Comparison of ENCODE assay signal across 8 cellular contexts in genomic region chr9:127942152-127943010, GRCh38. TPM values are rescaled to one million over a fixed set of nuclear protein-coding genes. Genes with fewer than 3 reads are reported as not detected.
A peak's percentile ranks its signal among the peaks of the same experiment; 100 is the strongest.
DNase-seq lines count a peak whose midpoint lies in the region; ATAC-seq and TF ChIP-seq lines count a peak whose summit lies in the region.

No MANE protein-coding gene starts in this region.

- H3K27me3 Mint-ChIP-seq in activated T-cell treated with anti-CD3 and anti-CD28 coated beads, Interleukin-2, amount 50 U/mL, for 4 hours (ENCODE audit: low read depth), result no peaks in the 10 kb centered on the region
- peaks cover 4% of the 10 kb centered on the region for H3K27me3 Mint-ChIP-seq in neural crest cell (ENCODE audit: low read depth)

- peaks cover 12% of the 10 kb centered on the region for H3K36me3 Mint-ChIP-seq in activated T-cell treated with anti-CD3 and anti-CD28 coated beads, Interleukin-2, amount 50 U/mL, for 4 hours (ENCODE audit: insufficient read depth)
- H3K36me3 Mint-ChIP-seq in neural crest cell (ENCODE audit: low read depth), result peaks cover 6% of the 10 kb centered on the region

- TF ChIP-seq CTCF in GM12874 (IDR thresholded peaks at IDR 0.05; ENCODE audit: insufficient read depth, low read depth, low read length), result peak; percentile 87
- TF ChIP-seq CTCF in fibroblast of the aortic adventitia (IDR thresholded peaks at IDR 0.05; ENCODE audit: insufficient read depth, low read length), result peak; percentile 85
- peak; percentile 86 for TF ChIP-seq CTCF in neural crest cell (conservative IDR thresholded peaks at IDR 0.05)

- H3K4me3 ChIP-seq in fibroblast of the aortic adventitia (ENCODE audit: low read depth, low read length), result no peak overlapping the region

- H3K4me3 Mint-ChIP-seq in activated T-cell treated with anti-CD3 and anti-CD28 coated beads, Interleukin-2, amount 50 U/mL, for 4 hours, result no peak overlapping the region
- H3K4me3 Mint-ChIP-seq in neural crest cell, result peak overlapping the region; percentile 61

- peak; percentile 45 to 51 for ATAC-seq in activated T-cell treated with anti-CD3 and anti-CD28 coated beads, Interleukin-2, amount 50 U/mL, for 4 hours
- ATAC-seq in HG02588 (IDR thresholded peaks at IDR 0.05; ENCODE audit: unreplicated experiment), result no peak

- DNase-seq in AG08395 (ENCODE audit: low spot score) (peak; percentile 76), NCI-H748 treated with DMSO at 0.1 percent for 48 hours (lab: John Stamatoyannopoulos, UW) (peak; percentile 6), fibroblast of the aortic adventitia (ENCODE audit: low read depth) (peak; percentile 71), neural crest cell (ENCODE audit: low read depth, low spot score) (peak; percentile 65), foreskin melanocyte (no peak)
- peak; percentile 46 for DNase-seq in activated T-cell treated with anti-CD3 and anti-CD28 coated beads, Interleukin-2, amount 50 U/mL, for 4 hours

- no peak overlapping the region for H3K27ac Mint-ChIP-seq in neural crest cell (ENCODE audit: unreplicated experiment)

- no peaks in the 10 kb centered on the region for H3K9me3 Mint-ChIP-seq in activated T-cell treated with anti-CD3 and anti-CD28 coated beads, Interleukin-2, amount 50 U/mL, for 4 hours
- H3K9me3 Mint-ChIP-seq in neural crest cell, result no peaks in the 10 kb centered on the region

- H3K4me1 Mint-ChIP-seq in activated T-cell treated with anti-CD3 and anti-CD28 coated beads, Interleukin-2, amount 50 U/mL, for 4 hours (ENCODE audit: low read depth), result peaks cover 26% of the 10 kb centered on the region
- H3K4me1 Mint-ChIP-seq in neural crest cell, result peaks cover 31% of the 10 kb centered on the region

RNA-seq across cellular contexts. Expression of gene DPM2, which starts 4.7 kb away (rescaled TPM):
- total RNA-seq in activated T-cell treated with anti-CD3 and anti-CD28 coated beads, Interleukin-2, amount 50 U/mL, for 4 hours, result 10 to 100 TPM; 89.6 to 91.5 (median 89.9) TPM
- total RNA-seq in fibroblast of the aortic adventitia (ENCODE audit: low replicate concordance), result 7.0 and 19.9 TPM in 2 replicates
- 52.2 and 59.1 TPM in 2 replicates for total RNA-seq in neural crest cell

RNA-seq across cellular contexts. Expression of gene PIP5KL1, which starts 11.8 kb away (rescaled TPM):
- total RNA-seq in activated T-cell treated with anti-CD3 and anti-CD28 coated beads, Interleukin-2, amount 50 U/mL, for 4 hours, result 1 to 10 TPM; 2.3 to 3.5 (median 2.8) TPM
- total RNA-seq in fibroblast of the aortic adventitia (ENCODE audit: low replicate concordance) (1.6 and 2.6 TPM in 2 replicates), neural crest cell (2.6 and 3.4 TPM in 2 replicates)

RNA-seq across cellular contexts. Expression of gene ST6GALNAC4, which starts 25.5 kb away (rescaled TPM):
- 10 to 100 TPM; 22.0 to 25.7 (median 24.7) TPM for total RNA-seq in activated T-cell treated with anti-CD3 and anti-CD28 coated beads, Interleukin-2, amount 50 U/mL, for 4 hours
- 24.4 and 37.1 TPM in 2 replicates for total RNA-seq in fibroblast of the aortic adventitia (ENCODE audit: low replicate concordance)
- total RNA-seq in neural crest cell, result 12.6 and 14.5 TPM in 2 replicates

RNA-seq across cellular contexts. Expression of gene EEIG1, which starts 38.4 kb away (rescaled TPM):
- 10 to 100 TPM; 75.5 to 87.3 (median 86.0) TPM for total RNA-seq in activated T-cell treated with anti-CD3 and anti-CD28 coated beads, Interleukin-2, amount 50 U/mL, for 4 hours
- total RNA-seq in fibroblast of the aortic adventitia (ENCODE audit: low replicate concordance) (32.4 and 50.3 TPM in 2 replicates), neural crest cell (53.5 and 71.1 TPM in 2 replicates)

RNA-seq across cellular contexts. Expression of gene ST6GALNAC6, which starts 43.0 kb away (rescaled TPM):
- 10 to 100 TPM; 25.9 to 31.5 (median 31.0) TPM for total RNA-seq in activated T-cell treated with anti-CD3 and anti-CD28 coated beads, Interleukin-2, amount 50 U/mL, for 4 hours
- total RNA-seq in fibroblast of the aortic adventitia (ENCODE audit: low replicate concordance) (26.5 and 85.0 TPM in 2 replicates), neural crest cell (25.4 and 27.4 TPM in 2 replicates)
